In the genomic region with DNA sequence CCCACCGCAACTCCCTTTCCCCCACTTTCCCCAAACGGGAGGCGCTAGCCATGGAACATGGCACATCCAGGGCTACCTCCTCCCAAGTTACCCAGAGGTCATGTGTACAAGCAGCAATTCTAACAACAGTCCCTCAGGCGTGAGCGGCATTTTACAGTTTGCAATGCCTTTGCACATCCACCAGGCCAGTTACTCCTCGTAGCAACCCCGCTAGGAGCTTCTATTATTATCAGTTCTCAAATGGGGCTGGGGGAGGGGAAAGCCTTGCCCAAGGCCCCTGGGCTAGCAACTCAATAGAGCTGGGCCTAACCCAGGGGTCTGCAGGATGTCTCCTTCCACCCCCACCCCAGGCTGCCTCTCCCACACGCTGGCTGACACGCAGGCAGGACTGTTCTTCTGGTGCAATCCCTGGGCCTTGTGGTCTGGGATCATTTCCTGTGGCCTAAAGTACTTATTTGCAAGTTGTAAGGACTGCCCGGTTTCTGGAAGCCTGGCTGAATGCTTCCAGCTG, we compare ENCODE assay signal across 1 cellular context.
TF ChIP-seq lines count a peak whose summit lies in the region.

No MANE protein-coding gene starts in this region.

TF ChIP-seq in endothelial cell of umbilical vein, 7 proteins besides CTCF, POLR2A, EP300 and RAD21 (continued from another document):
- no peak for TF ChIP-seq EZH2 (IDR thresholded peaks at IDR 0.05; ENCODE audit: borderline replicate concordance, low read depth, low read length, severe bottlenecking)
- no peak for TF ChIP-seq JUN (IDR thresholded peaks at IDR 0.05; ENCODE audit: borderline replicate concordance, insufficient read depth, insufficient read length, low read depth)
- no peak for TF ChIP-seq GATA2 (IDR thresholded peaks at IDR 0.05; ENCODE audit: insufficient read depth, insufficient read length, low read depth, low read length)
- TF ChIP-seq FOS (IDR thresholded peaks at IDR 0.05; ENCODE audit: borderline replicate concordance, insufficient read depth, low read length) = no peak
- no peak for TF ChIP-seq POLR2AphosphoS5 (IDR thresholded peaks at IDR 0.05; ENCODE audit: insufficient read depth, low read depth, low read length)
- no peak for TF ChIP-seq MYC (IDR thresholded peaks at IDR 0.05; ENCODE audit: low read depth, low read length)
